16 cellular contexts compared by ENCODE assay signal in the genomic region with DNA sequence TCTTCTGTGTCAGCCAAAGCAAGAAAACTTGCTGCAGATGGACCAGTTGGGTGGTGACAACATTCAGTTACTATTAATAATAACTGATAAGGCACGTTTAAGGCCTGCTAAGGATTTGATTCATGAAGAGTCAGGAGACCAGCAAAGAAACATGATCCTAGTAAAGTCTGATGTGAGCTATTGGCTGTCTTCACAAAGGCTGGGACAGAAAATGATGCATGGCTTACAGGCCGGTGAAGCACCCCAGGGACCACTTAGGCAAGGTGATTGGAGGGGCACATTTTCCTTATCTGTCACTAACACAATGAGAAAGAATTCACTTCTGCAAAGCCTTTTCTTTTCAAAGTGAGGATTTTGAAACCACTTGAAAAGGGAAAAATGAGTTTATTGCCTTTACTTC.
"Had no signal": no experiment of that assay in that cellular context is flagged by ENCODE, and none has a peak within 500 bp of the region (broad histone marks: within the 10 kb centered on the region; RNA-seq: fewer than 3 reads in every experiment).

No MANE protein-coding gene starts in this region.

- H3K27me3 ChIP-seq: ascending aorta, tibial artery had no signal

- FAIRE-seq: bronchial epithelial cell, islet of Langerhans, urothelium cell line had no signal

- DNase-seq: activated CD4-positive, alpha-beta T cell treated with anti-CD3 and anti-CD28 coated beads, Interleukin-2, amount 50 U/mL, for 4 hours; activated CD4-positive, CD25-positive, alpha-beta regulatory T cell treated with anti-CD3 and anti-CD28 coated beads, Interleukin-2, amount 50 U/mL, for 72 hours; activated naive CD4-positive, alpha-beta T cell; activated T-cell treated with anti-CD3 and anti-CD28 coated beads for 4 hours; erythroblast; stimulated activated CD4-positive, alpha-beta T cell treated with anti-CD3 and anti-CD28 coated beads, Interleukin-15, amount 100 ng/mL, for 24 hours; stimulated activated CD4-positive, alpha-beta T cell treated with anti-CD3 and anti-CD28 coated beads, Interleukin-4, amount 100 ng/mL, for 1 hour; stimulated activated naive CD4-positive, alpha-beta T cell; T-helper 1 cell; T1000; tibial artery had no signal

- H3K27ac ChIP-seq: ascending aorta, skin epidermis, tibial artery had no signal

- H3K4me3 ChIP-seq: ascending aorta, skin epidermis, tibial artery had no signal

- H3K4me1 ChIP-seq: ascending aorta, tibial artery had no signal

- H3K36me3 ChIP-seq: ascending aorta, tibial artery had no signal

- H3K9me3 ChIP-seq: ascending aorta, tibial artery had no signal
